13 cellular contexts compared by ENCODE assay signal in the genomic region with DNA sequence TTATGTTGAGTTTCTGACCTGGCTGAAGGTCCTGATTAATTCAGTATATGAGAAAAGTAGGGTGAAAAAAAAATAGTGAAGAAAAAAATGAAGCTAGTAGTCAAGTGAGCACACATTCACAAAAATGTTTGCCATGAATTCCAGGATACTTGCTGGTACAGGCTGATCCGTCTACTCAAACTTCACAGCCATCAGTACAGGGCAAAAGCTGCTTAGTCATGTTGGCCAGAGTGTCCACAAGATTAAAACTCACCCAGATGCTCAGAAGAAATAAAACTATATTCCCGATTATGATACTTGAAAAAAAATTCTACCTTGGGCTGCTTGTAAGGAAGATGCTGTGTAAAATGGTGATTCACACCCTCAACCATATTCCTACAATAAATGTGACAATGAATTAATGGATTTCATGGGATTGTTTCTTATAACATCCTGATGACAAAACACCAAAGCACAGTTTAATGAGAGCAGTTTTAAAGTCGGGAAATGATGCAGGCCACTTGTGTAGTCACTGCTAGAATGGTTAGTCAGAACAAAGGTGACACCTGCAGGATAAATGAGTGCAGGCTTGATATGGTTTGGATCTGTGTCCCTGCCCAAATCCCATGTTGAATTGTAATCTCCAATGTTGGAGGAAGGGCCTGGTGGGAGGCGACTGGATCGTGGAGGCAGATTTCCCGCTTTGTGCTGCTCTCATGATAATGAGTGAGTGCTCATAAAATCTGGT. TPM values are rescaled to one million over a fixed set of nuclear protein-coding genes. Genes with fewer than 3 reads are reported as not detected.
A peak's percentile ranks its signal among the peaks of the same experiment; 100 is the strongest.
DNase-seq lines count a peak whose midpoint lies in the region; ATAC-seq and TF ChIP-seq lines count a peak whose summit lies in the region.
"Had no signal": no experiment of that assay in that cellular context is flagged by ENCODE, and none has a peak within 500 bp of the region (broad histone marks: within the 10 kb centered on the region; RNA-seq: fewer than 3 reads in every experiment).

No MANE protein-coding gene starts in this region.

- no peaks in the 10 kb centered on the region for H3K4me1 ChIP-seq in left lung

- H3K27me3 ChIP-seq in left lung, result no peaks in the 10 kb centered on the region
- no peaks in the 10 kb centered on the region for H3K27me3 ChIP-seq in dorsolateral prefrontal cortex
- H3K27me3 ChIP-seq: spleen had no signal

- H3K9me3 ChIP-seq in left lung, result no peaks in the 10 kb centered on the region

- DNase-seq in AG08395 (ENCODE audit: low spot score) (peak; percentile 72), LNCaP clone FGC (ENCODE audit: low read depth) (peak; percentile 8), dermis blood vessel endothelial cell (peak; percentile 70), left lung (no peak), COLO829 (ENCODE audit: low spot score) (no peak), dorsolateral prefrontal cortex (no peak)
- DNase-seq: CD8-positive, alpha-beta T cell; hypothalamus; NCI-H345; spleen had no signal

- ATAC-seq in left lung (peak; percentile 44), HG02852 (IDR thresholded peaks at IDR 0.05; ENCODE audit: unreplicated experiment) (no peak), HG03565 (IDR thresholded peaks at IDR 0.05; ENCODE audit: unreplicated experiment) (no peak)
- ATAC-seq: CD8-positive, alpha-beta T cell; GM12878 had no signal

- peak; percentile 45 for TF ChIP-seq CTCF in LNCaP clone FGC (IDR thresholded peaks at IDR 0.05; ENCODE audit: control insufficient read depth, extremely low read depth, insufficient read depth)
- no peak for TF ChIP-seq CTCF in left lung (IDR thresholded peaks at IDR 0.05)
- peak in 2 of 56 donors; percentile 12 for TF ChIP-seq CTCF in dorsolateral prefrontal cortex (IDR thresholded peaks at IDR 0.05 in 54 of 56, conservative IDR thresholded peaks at IDR 0.05 in 2 of 56; ENCODE audit: low read depth in 1 of 56, partially characterized antibody in 56 of 56)

- intact Hi-C loops in left lung (cut with DNase I), result no loop called here
- intact Hi-C loops in dorsolateral prefrontal cortex (cut with DNase I), result no loop called here

- H3K4me3 ChIP-seq in LNCaP clone FGC (ENCODE audit: low read depth, low read length) (no peak overlapping the region), left lung (no peak overlapping the region), dorsolateral prefrontal cortex (no peak overlapping the region)
- H3K4me3 ChIP-seq: GM12878, spleen had no signal

- H3K27ac ChIP-seq in left lung, result no peak overlapping the region
- no peak overlapping the region for H3K27ac ChIP-seq in dorsolateral prefrontal cortex
- H3K27ac ChIP-seq: spleen had no signal

- H3K36me3 ChIP-seq in left lung, result no peaks in the 10 kb centered on the region
- H3K36me3 ChIP-seq: spleen had no signal

RNA-seq across cellular contexts. Expression of a gene that starts 49.2 kb away (rescaled TPM):
- total RNA-seq in dermis blood vessel endothelial cell (441 and 829 TPM in 2 replicates), left lung (100 to 1,000 TPM in 1 of 2 donors, 10 to 100 TPM in 1; 29.9 to 165 TPM), dorsolateral prefrontal cortex (under 1 TPM in 9 of 120 experiments, not detected in 111; 0.23 to 0.58 (median 0.25) TPM)
- total RNA-seq: CD8-positive, alpha-beta T cell; GM12878 had no signal

Comparison
In these comparisons a context has a peak if more than half of its experiments do, and no peak if none do; other contexts are left out.
1. DNase-seq: peak in AG08395 (single experiment), LNCaP clone FGC (single experiment) and dermis blood vessel endothelial cell (single experiment); none in left lung (0 of 2), COLO829 (single experiment) and dorsolateral prefrontal cortex (0 of 10).
2. RNA of a gene that starts 49.2 kb away (total RNA-seq): 441 to 829 TPM in dermis blood vessel endothelial cell and 29.9 to 165 TPM in left lung; 0.23 to 0.58 TPM in dorsolateral prefrontal cortex; every median in the first group is over 10 times any median in the second.